Comparison of ENCODE assay signal across 28 cellular contexts in the genomic region with DNA sequence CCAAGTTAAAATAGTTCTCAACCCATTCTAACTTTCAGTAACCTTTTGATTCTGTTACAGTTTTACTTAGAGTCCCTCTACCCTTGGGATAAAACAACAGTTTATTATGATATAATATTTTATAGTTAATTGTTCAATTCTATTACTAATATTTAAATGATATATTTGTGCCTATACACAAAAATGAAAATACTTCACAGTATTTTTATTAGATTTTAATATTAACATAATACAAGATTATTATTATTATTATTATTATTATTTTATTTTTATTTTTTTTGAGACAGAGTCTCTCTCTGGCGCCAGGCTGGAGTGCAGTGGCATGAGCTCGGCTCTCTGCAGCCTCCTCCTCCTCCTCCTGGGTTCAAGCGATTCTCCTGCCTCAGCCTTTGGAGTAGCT.
"Had no signal": no experiment of that assay in that cellular context is flagged by ENCODE, and none has a peak within 500 bp of the region (broad histone marks: within the 10 kb centered on the region; RNA-seq: fewer than 3 reads in every experiment).

No MANE protein-coding gene starts in this region.

- H3K4me3 Mint-ChIP-seq: naive thymus-derived CD8-positive, alpha-beta T cell; natural killer cell treated with Interleukin-12 subunit alpha and Interleukin-12 subunit beta and Interleukin-15 and Interleukin-18, amount 100 ng/mL, for 72 hours; nephron progenitor cell; neural crest cell; stimulated activated memory B cell treated with anti-CD40 and anti-IgM and Interleukin-4, amounts not matched to agents 10 μg/mL and 1 μg/mL and 100 μg/mL, for 72 hours; stimulated activated naive CD8-positive, alpha-beta T cell treated with anti-CD3 and anti-CD28 coated beads, Interleukin-15, amount 100 ng/mL, for 72 hours; type B pancreatic cell had no signal

- H3K9me3 Mint-ChIP-seq: nephron progenitor cell; neural crest cell; stimulated activated memory B cell treated with anti-CD40 and anti-IgM and Interleukin-4, amounts not matched to agents 10 μg/mL and 1 μg/mL and 100 μg/mL, for 72 hours; type B pancreatic cell had no signal

- H3K27ac Mint-ChIP-seq: naive thymus-derived CD8-positive, alpha-beta T cell; natural killer cell treated with Interleukin-12 subunit alpha and Interleukin-12 subunit beta and Interleukin-15 and Interleukin-18, amount 100 ng/mL, for 72 hours; nephron progenitor cell; progenitor cell of endocrine pancreas; stimulated activated memory B cell treated with anti-CD40 and anti-IgM and Interleukin-4, amounts not matched to agents 10 μg/mL and 1 μg/mL and 100 μg/mL, for 72 hours; stimulated activated naive CD8-positive, alpha-beta T cell treated with anti-CD3 and anti-CD28 coated beads, Interleukin-15, amount 100 ng/mL, for 72 hours; type B pancreatic cell had no signal

- ATAC-seq: naive thymus-derived CD8-positive, alpha-beta T cell; natural killer cell treated with Interleukin-12 subunit alpha and Interleukin-12 subunit beta and Interleukin-15 and Interleukin-18, amount 100 ng/mL, for 72 hours; pancreas; psoas muscle; right cardiac atrium; right lobe of liver; stimulated activated memory B cell treated with anti-CD40 and anti-IgM and Interleukin-4, amounts not matched to agents 10 μg/mL and 1 μg/mL and 100 μg/mL, for 72 hours; stimulated activated naive CD8-positive, alpha-beta T cell treated with anti-CD3 and anti-CD28 coated beads, Interleukin-15, amount 100 ng/mL, for 72 hours; stimulated activated naive CD8-positive, alpha-beta T cell treated with anti-CD3 and anti-CD28 coated beads, Interleukin-15, Interleukin-2, amounts not matched to agents 100 U/mL and 50 U/mL, for 24 hours; upper lobe of right lung had no signal

- H3K36me3 Mint-ChIP-seq: naive thymus-derived CD8-positive, alpha-beta T cell; natural killer cell treated with Interleukin-12 subunit alpha and Interleukin-12 subunit beta and Interleukin-15 and Interleukin-18, amount 100 ng/mL, for 72 hours; stimulated activated memory B cell treated with anti-CD40 and anti-IgM and Interleukin-4, amounts not matched to agents 10 μg/mL and 1 μg/mL and 100 μg/mL, for 72 hours; type B pancreatic cell had no signal

- H3K4me1 Mint-ChIP-seq: naive thymus-derived CD8-positive, alpha-beta T cell; neural crest cell; stimulated activated memory B cell treated with anti-CD40 and anti-IgM and Interleukin-4, amounts not matched to agents 10 μg/mL and 1 μg/mL and 100 μg/mL, for 72 hours; stimulated activated naive CD8-positive, alpha-beta T cell treated with anti-CD3 and anti-CD28 coated beads, Interleukin-15, amount 100 ng/mL, for 72 hours had no signal

- FAIRE-seq: pancreas, small intestine had no signal

- DNase-seq: naive thymus-derived CD8-positive, alpha-beta T cell; nephron progenitor cell; nucleus accumbens; pancreas; psoas muscle; right cardiac atrium; right lobe of liver; sigmoid colon; small intestine; stimulated activated CD4-positive, alpha-beta T cell treated with anti-CD3 and anti-CD28 coated beads, Interleukin-15, amount 100 ng/mL, for 24 hours; stimulated activated CD4-positive, alpha-beta T cell treated with anti-CD3 and anti-CD28 coated beads, Interleukin-2, amount 100 ng/mL, for 24 hours; stimulated activated CD4-positive, alpha-beta T cell treated with anti-CD3 and anti-CD28 coated beads, Interleukin-2, amount 100 ng/mL, for 48 hours; stimulated activated CD4-positive, alpha-beta T cell treated with anti-CD3 and anti-CD28 coated beads, Interleukin-4, amount 100 ng/mL, for 4 hours; stimulated activated CD8-positive, alpha-beta memory T cell treated with anti-CD3 and anti-CD28 coated beads, Interleukin-4, amount 100 ng/mL, for 48 hours; stimulated activated naive CD4-positive, alpha-beta T cell; stimulated activated naive CD8-positive, alpha-beta T cell treated with anti-CD3 and anti-CD28 coated beads, Interleukin-15, amount 100 ng/mL, for 72 hours; stimulated activated naive CD8-positive, alpha-beta T cell treated with anti-CD3 and anti-CD28 coated beads, Interleukin-15, Interleukin-2, amounts not matched to agents 100 U/mL and 50 U/mL, for 24 hours; substantia nigra; testis; tibial artery; transverse colon; upper lobe of right lung; uterus had no signal

- H3K27me3 Mint-ChIP-seq: stimulated activated memory B cell treated with anti-CD40 and anti-IgM and Interleukin-4, amounts not matched to agents 10 μg/mL and 1 μg/mL and 100 μg/mL, for 72 hours; stimulated activated naive CD8-positive, alpha-beta T cell treated with anti-CD3 and anti-CD28 coated beads, Interleukin-15, amount 100 ng/mL, for 72 hours had no signal
